Comparison of ENCODE assay signal across 8 cellular contexts in genomic region chr11:66744485-66745355, GRCh38. TPM values are rescaled to one million over a fixed set of nuclear protein-coding genes. Genes with fewer than 3 reads are reported as not detected.
DNase-seq lines count a peak whose midpoint lies in the region; ATAC-seq and TF ChIP-seq lines count a peak whose summit lies in the region.

No MANE protein-coding gene starts in this region.

- peak overlapping the region; percentile 68 to 79 for H3K27ac ChIP-seq in left lung

- peaks cover 10% of the 10 kb centered on the region for H3K4me1 Mint-ChIP-seq in activated CD4-positive, alpha-beta T cell treated with anti-CD3 and anti-CD28 coated beads, Interleukin-2, amount 10 ng/mL, durations not matched to agents 7 days and 5 days

- no peaks in the 10 kb centered on the region for H3K27me3 Mint-ChIP-seq in activated CD4-positive, alpha-beta T cell treated with anti-CD3 and anti-CD28 coated beads, Interleukin-2, amount 10 ng/mL, durations not matched to agents 7 days and 5 days

- peak overlapping the region; percentile 85 for H3K27ac Mint-ChIP-seq in activated CD4-positive, alpha-beta T cell treated with anti-CD3 and anti-CD28 coated beads, Interleukin-2, amount 10 ng/mL, durations not matched to agents 7 days and 5 days

- H3K4me3 ChIP-seq in left lung, result peak overlapping the region; percentile 71 to 86

- intact Hi-C loops in left lung (cut with DNase I), result no loop called here

- CTCF ChIA-PET in activated CD4-positive, alpha-beta T cell treated with anti-CD3 and anti-CD28 coated beads, Interleukin-2, amount 10 ng/mL, durations not matched to agents 7 days and 5 days (lab: Charles Lee), result no interaction called here

- H3K9me3 Mint-ChIP-seq in activated CD4-positive, alpha-beta T cell treated with anti-CD3 and anti-CD28 coated beads, Interleukin-2, amount 10 ng/mL, durations not matched to agents 7 days and 5 days, result peaks cover 7% of the 10 kb centered on the region

- no peaks in the 10 kb centered on the region for H3K36me3 ChIP-seq in left lung

- peak; percentile 68 for ATAC-seq in HG03442 (IDR thresholded peaks at IDR 0.05; ENCODE audit: unreplicated experiment)
- ATAC-seq in left lung, result peak; percentile 83

- peaks cover 4% of the 10 kb centered on the region for H3K36me3 Mint-ChIP-seq in activated CD4-positive, alpha-beta T cell treated with anti-CD3 and anti-CD28 coated beads, Interleukin-2, amount 10 ng/mL, durations not matched to agents 7 days and 5 days (ENCODE audit: low read depth)

- DNase-seq in AML-193 (lab: John Stamatoyannopoulos, UW) (peak; percentile 37 to 58), GM19238 (ENCODE audit: insufficient read length, low spot score) (peak; percentile 95), NCI-H524 treated with DMSO at 0.1 percent for 48 hours (lab: John Stamatoyannopoulos, UW) (peak; percentile 13), cortex of kidney (lab: John Stamatoyannopoulos, UW) (peak; percentile 53), left lung (peak; percentile 85 to 97)
- DNase-seq in activated CD4-positive, alpha-beta T cell treated with anti-CD3 and anti-CD28 coated beads, Interleukin-2, amount 10 ng/mL, durations not matched to agents 7 days and 5 days, result peak; percentile 87
- peak; percentile 83 to 84 for DNase-seq in stimulated activated CD4-positive, alpha-beta T cell treated with anti-CD3 and anti-CD28 coated beads, Interleukin-2, amount 100 ng/mL, for 48 hours

- peaks cover 3 to 15% of the 10 kb centered on the region in 2 donors for H3K4me1 ChIP-seq in left lung

- H3K4me3 Mint-ChIP-seq in activated CD4-positive, alpha-beta T cell treated with anti-CD3 and anti-CD28 coated beads, Interleukin-2, amount 10 ng/mL, durations not matched to agents 7 days and 5 days, result peak overlapping the region; percentile 92

- peaks cover 0 to 7% of the 10 kb centered on the region in 2 donors for H3K9me3 ChIP-seq in left lung

- POLR2A ChIA-PET in activated CD4-positive, alpha-beta T cell treated with anti-CD3 and anti-CD28 coated beads, Interleukin-2, amount 10 ng/mL, durations not matched to agents 7 days and 5 days (lab: Charles Lee), result no interaction called here

- TF ChIP-seq CTCF in left lung (IDR thresholded peaks at IDR 0.05), result no peak

- H3K27me3 ChIP-seq in left lung, result no peaks in the 10 kb centered on the region

RNA-seq across cellular contexts. Expression of gene SPTBN2, which starts 15.7 kb away (rescaled TPM):
- under 1 TPM; 0.25 to 0.35 TPM for total RNA-seq in activated CD4-positive, alpha-beta T cell treated with anti-CD3 and anti-CD28 coated beads, Interleukin-2, amount 10 ng/mL, durations not matched to agents 7 days and 5 days
- total RNA-seq in left lung, result 10 to 100 TPM in 1 of 2 donors, 1 to 10 TPM in 1; 8.7 to 26.4 TPM

Comparison
In these comparisons a context has a peak if more than half of its experiments do, and no peak if none do; other contexts are left out.
1. Peak in every context shown above with its lines: DNase-seq, ATAC-seq, H3K4me3 ChIP-seq and H3K27ac ChIP-seq.
2. DNase-seq: peak in every context shown above with its lines; median percentile 95 in GM19238; 91 in left lung; 87 in activated CD4-positive, alpha-beta T cell treated with anti-CD3 and anti-CD28 coated beads, Interleukin-2, amount 10 ng/mL, durations not matched to agents 7 days and 5 days; 84 in stimulated activated CD4-positive, alpha-beta T cell treated with anti-CD3 and anti-CD28 coated beads, Interleukin-2, amount 100 ng/mL, for 48 hours; 53 in cortex of kidney; 48 in AML-193; 13 in NCI-H524 treated with DMSO at 0.1 percent for 48 hours.
3. RNA of gene SPTBN2, which starts 15.7 kb away (total RNA-seq): 8.7 to 26.4 TPM in left lung; 0.25 to 0.35 TPM in activated CD4-positive, alpha-beta T cell treated with anti-CD3 and anti-CD28 coated beads, Interleukin-2, amount 10 ng/mL, durations not matched to agents 7 days and 5 days; every median in the first group is over 4 times any median in the second.